Comparison of ENCODE assay signal across 13 cellular contexts in the genomic region with DNA sequence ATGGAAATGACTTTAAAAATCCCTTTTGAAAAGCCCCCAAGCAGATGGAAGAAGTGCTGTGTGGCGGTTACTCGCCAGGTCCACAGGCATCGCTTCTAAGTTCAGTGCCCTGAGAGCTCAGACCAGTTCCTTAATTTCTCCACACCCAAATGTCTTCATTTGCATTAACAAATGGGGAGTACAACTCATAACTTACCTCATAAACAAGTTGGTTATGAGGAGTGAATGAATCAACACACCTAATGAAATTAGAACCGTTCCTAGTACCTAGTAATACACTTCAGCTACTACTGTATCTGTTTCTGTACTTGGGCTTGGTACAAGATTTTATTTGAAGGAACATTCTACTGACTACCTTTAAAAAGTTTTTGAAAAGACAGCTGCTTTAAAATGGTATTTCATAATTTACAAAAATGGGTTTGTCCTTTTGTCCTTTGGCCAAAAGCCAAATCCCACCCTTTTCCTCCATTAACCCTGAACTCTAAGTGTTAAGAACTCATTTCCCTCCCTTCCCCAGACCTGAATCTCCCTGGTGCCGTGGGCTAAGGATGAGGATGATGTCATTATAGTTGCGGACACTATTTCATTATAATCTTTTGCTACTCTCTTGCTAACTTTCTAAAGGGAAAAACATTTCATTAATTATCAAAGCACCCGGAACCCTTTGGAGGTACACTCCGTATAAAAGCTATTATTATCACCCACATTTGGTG.
A peak's percentile ranks its signal among the peaks of the same experiment; 100 is the strongest.
DNase-seq lines count a peak whose midpoint lies in the region; ATAC-seq, FAIRE-seq and TF ChIP-seq lines count a peak whose summit lies in the region.
"Had no signal": no experiment of that assay in that cellular context is flagged by ENCODE, and none has a peak within 500 bp of the region (broad histone marks: within the 10 kb centered on the region; RNA-seq: fewer than 3 reads in every experiment).

No MANE protein-coding gene starts in this region.

- H3K79me2 ChIP-seq in HepG2 (ENCODE audit: insufficient read depth, low read length) = no peaks in the 10 kb centered on the region

- TF ChIP-seq POLR2A in HepG2 (IDR thresholded peaks at IDR 0.05; ENCODE audit: insufficient read depth in 1 of 2, low read depth in 2 of 2, low read length in 2 of 2) = no peak
- TF ChIP-seq POLR2A in right lobe of liver (IDR thresholded peaks at IDR 0.05) = no peak

- ATAC-seq in HepG2 = no peak
- no peak for ATAC-seq in right lobe of liver
- peak in 6 of 8 donors; percentile 45 to 64 (median 58) for ATAC-seq in heart right ventricle
- ATAC-seq in pancreas = no peak
- ATAC-seq in HG03280 (IDR thresholded peaks at IDR 0.05; ENCODE audit: unreplicated experiment) = no peak
- ATAC-seq: activated CD8-positive, alpha-beta T cell treated with anti-CD3 and anti-CD28 coated beads for 36 hours; T-cell had no signal

- no TSS peak for BruUV-seq in HepG2 (replicated peaks; lab: Mats Ljungman, UMichigan)

- H4K20me1 ChIP-seq in HepG2 (ENCODE audit: insufficient read depth, low read length) = no peaks in the 10 kb centered on the region

- in situ Hi-C loops in HepG2 (cut with HindIII; ENCODE audit: extremely low pct_ligation_motif_present, low pct_unique_long_range_greater_than_20kb) = no loop called here
- in situ Hi-C loops in GM13977 (cut with MboI; ENCODE audit: low pct_unique_long_range_greater_than_20kb, low sequenced_read_pairs, unreplicated experiment) = no loop called here

- CTCF ChIA-PET in HepG2 (lab: Yijun Ruan, JAX; ENCODE audit: low intra/inter-chr PET ratio, low total read pairs) = no interaction called here

- POLR2A ChIA-PET in HepG2 (lab: Yijun Ruan, JAX) = no interaction called here

- TF ChIP-seq RAD21 in HepG2 (CRISPR knock-in tag; IDR thresholded peaks at IDR 0.05) = no peak

- H3K4me1 ChIP-seq in HepG2 (ENCODE audit: insufficient read depth, low read length) (no peaks in the 10 kb centered on the region), right lobe of liver (no peaks in the 10 kb centered on the region), heart right ventricle (peaks cover 0 to 71% (median 38%) of the 10 kb centered on the region in 9 donors), pancreas (no peaks in the 10 kb centered on the region)

- intact Hi-C loops in HepG2 (cut with micrococcal nuclease; ENCODE audit: unreplicated experiment) (no loop called here), right lobe of liver (cut with DNase I) (no loop called here), heart right ventricle (cut with DNase I) (loop anchor here in 4 of 10 donors (5.0 to 10.0 kb wide), 6 partner anchors 76 to 239 kb away; partner anchors contain the start of gene CELF2 (in 1 of the 4)), pancreas (cut with DNase I) (no loop called here)

- 28% methylated on average over 8 of the region's 8 CpGs for WGBS in HepG2 (ENCODE audit: low lambda C conversion rate)
- 47% methylated on average over 8 of the region's 8 CpGs for WGBS in right lobe of liver (ENCODE audit: insufficient coverage, low coverage, low lambda C conversion rate, missing lambda C conversion rate)
- 42 to 45% methylated on average over 8 of the region's 8 CpGs for WGBS in heart right ventricle, 2 donors
- WGBS in pancreas, 2 donors = 43 to 46% methylated on average over 8 of the region's 8 CpGs

- DNase-seq in HepG2 (ENCODE audit: low spot score) (no peak), right lobe of liver (no peak), heart right ventricle (peak in 1 of 2 donors; percentile 31), pancreas (no peak), cerebellum (ENCODE audit: low spot score) (no peak), GM13977 (ENCODE audit: low spot score) (no peak)
- no peak for DNase-seq in activated CD4-positive, CD25-positive, alpha-beta regulatory T cell treated with anti-CD3 and anti-CD28 coated beads, Interleukin-2, amount 50 U/mL, for 72 hours
- DNase-seq: 8988T; activated CD8-positive, alpha-beta T cell treated with anti-CD3 and anti-CD28 coated beads for 36 hours; effector memory CD4-positive, alpha-beta T cell; NCI-H146; T-cell had no signal

- H3K36me3 ChIP-seq in HepG2 (replicated peaks in 1 of 2; ENCODE audit: control insufficient read depth in 1 of 2, insufficient read depth in 2 of 2, low read length in 2 of 2) (no peaks in the 10 kb centered on the region), right lobe of liver (no peaks in the 10 kb centered on the region), heart right ventricle (no peaks in the 10 kb centered on the region), pancreas (no peaks in the 10 kb centered on the region)

- no peak overlapping the region for H3K9ac ChIP-seq in HepG2 (ENCODE audit: insufficient read depth, low read depth, low read length)

- FAIRE-seq in HepG2 (lab: Jason Lieb, UNC) = no peak
- peak; percentile 17 for FAIRE-seq in pancreas (lab: Jason Lieb, UNC)

- TF ChIP-seq CTCF in HepG2 (CRISPR knock-in tag; IDR thresholded peaks at IDR 0.05) (no peak), right lobe of liver (IDR thresholded peaks at IDR 0.05) (no peak), heart right ventricle (IDR thresholded peaks at IDR 0.05) (no peak), pancreas (IDR thresholded peaks at IDR 0.05) (no peak), GM13977 (IDR thresholded peaks at IDR 0.05; ENCODE audit: extremely low read depth, insufficient read depth, missing control alignments) (no peak)

- H3K27ac ChIP-seq in HepG2 (ENCODE audit: extremely low read length, insufficient read depth, low read length) (no peak overlapping the region), right lobe of liver (no peak overlapping the region), heart right ventricle (peak overlapping the region; percentile 69 to 93 (median 84)), pancreas (no peak overlapping the region)

- H3K4me2 ChIP-seq in HepG2 (ENCODE audit: low read depth, low read length) = no peak overlapping the region

- H2AFZ ChIP-seq in HepG2 (ENCODE audit: low read length) = no peak overlapping the region

- H3K4me3 ChIP-seq in HepG2 (replicated peaks in 1 of 3; ENCODE audit: insufficient read depth in 1 of 3, low read depth in 2 of 3, low read length in 3 of 3) = no peak overlapping the region
- no peak overlapping the region for H3K4me3 ChIP-seq in right lobe of liver
- peak overlapping the region in 5 of 10 donors; percentile 32 to 48 (median 41) for H3K4me3 ChIP-seq in heart right ventricle
- H3K4me3 ChIP-seq in pancreas = no peak overlapping the region

- H3K9me3 ChIP-seq in HepG2 (ENCODE audit: low read length) = no peaks in the 10 kb centered on the region
- H3K9me3 ChIP-seq in right lobe of liver = no peaks in the 10 kb centered on the region
- peaks cover 0 to 3% (median 0%) of the 10 kb centered on the region in 11 donors for H3K9me3 ChIP-seq in heart right ventricle
- no peaks in the 10 kb centered on the region for H3K9me3 ChIP-seq in pancreas

- H3K27me3 ChIP-seq in HepG2 (ENCODE audit: control insufficient read depth in 1 of 2, insufficient read depth in 2 of 2, low read length in 2 of 2) (peaks cover 0 to 5% of the 10 kb centered on the region in 2 experiments; a peak in 2 of 5 replicates), right lobe of liver (no peaks in the 10 kb centered on the region), heart right ventricle (no peaks in the 10 kb centered on the region), pancreas (peaks cover 0 to 12% (median 1%) of the 10 kb centered on the region in 4 donors)

- TF ChIP-seq EP300 in HepG2 (IDR thresholded peaks at IDR 0.05; ENCODE audit: low read depth in 2 of 2, low read length in 2 of 2) (no peak), HepG2 (CRISPR knock-in tag; IDR thresholded peaks at IDR 0.05; ENCODE audit: borderline replicate concordance) (no peak)

TF ChIP-seq in HepG2, 621 proteins besides CTCF, POLR2A, EP300 and RAD21:
- TF ChIP-seq ETS1 (CRISPR knock-in tag; IDR thresholded peaks at IDR 0.05) (no peak), ATF7 (IDR thresholded peaks at IDR 0.05) (peak; percentile 70), ATF7 (CRISPR knock-in tag; IDR thresholded peaks at IDR 0.05) (no peak)
TF ChIP-seq in HepG2: peak in this region for 1.

Comparison
In these comparisons a context has a peak if more than half of its experiments do, and no peak if none do; other contexts are left out.
1. ATAC-seq: peak in heart right ventricle (6 of 8); none in HepG2 (single experiment), right lobe of liver (0 of 4), pancreas (0 of 4) and HG03280 (single experiment).
2. H3K27ac ChIP-seq: peak in heart right ventricle (10 of 10); none in HepG2 (single experiment), right lobe of liver (0 of 3) and pancreas (0 of 4).